Comparison of ENCODE assay signal across 8 cellular contexts in the genomic region with DNA sequence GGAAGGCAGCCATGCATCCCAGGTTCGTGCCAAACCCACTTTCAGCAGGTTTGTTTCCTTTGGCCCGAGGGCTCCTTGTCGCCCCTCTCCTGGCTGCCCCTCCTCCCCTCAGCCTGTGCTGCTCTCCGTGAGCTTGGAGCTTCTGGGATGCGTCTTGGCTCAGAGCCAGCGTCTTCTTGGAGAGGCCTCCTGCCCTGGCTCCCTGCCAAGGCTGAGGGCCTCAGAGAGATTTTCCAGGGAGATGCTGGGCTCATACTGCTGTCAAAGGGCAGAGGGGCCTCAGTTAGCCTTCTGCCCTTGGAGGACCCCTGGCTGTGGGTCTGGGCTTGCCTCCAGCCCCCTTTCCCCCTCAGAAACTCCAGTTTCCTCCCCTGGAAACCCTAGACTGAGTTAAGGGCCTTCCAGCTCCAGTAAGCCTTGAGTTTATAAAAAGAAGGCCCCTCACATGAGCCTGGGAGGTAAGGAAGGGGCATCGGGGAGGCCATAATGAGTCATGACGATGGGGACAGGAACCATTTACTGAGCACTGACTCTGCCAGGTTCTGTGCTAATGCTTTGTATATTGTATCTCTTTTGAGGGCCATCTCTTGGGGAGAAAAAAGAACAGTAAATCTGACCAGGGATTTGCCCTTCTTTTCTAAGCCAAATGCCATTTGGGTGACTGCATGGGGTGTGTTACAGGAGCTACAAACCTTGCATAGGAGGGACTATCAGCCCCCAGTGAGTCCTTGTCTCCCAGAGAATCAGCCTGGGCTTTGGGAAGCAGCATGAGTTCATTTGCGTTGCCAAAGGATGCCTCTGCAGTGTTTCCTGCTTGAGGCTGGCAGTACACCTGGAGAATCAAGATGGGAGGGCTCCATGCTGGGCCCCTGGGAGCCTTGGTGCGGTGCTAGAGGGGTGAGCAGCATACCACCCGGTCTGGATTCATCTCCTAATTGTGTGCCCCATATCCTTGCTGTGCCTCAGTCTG. TPM values are rescaled to one million over a fixed set of nuclear protein-coding genes. Genes with fewer than 3 reads are reported as not detected.
DNase-seq lines count a peak whose midpoint lies in the region; ATAC-seq lines count a peak whose summit lies in the region.

No MANE protein-coding gene starts in this region.

- peak in 11 of 14 donors; percentile 5 to 83 (median 53) for DNase-seq in C1 segment of cervical spinal cord (lab: John Stamatoyannopoulos, UW)
- DNase-seq in NCI-H1417 treated with DMSO at 0.1 percent for 48 hours (lab: John Stamatoyannopoulos, UW) = peak; percentile 75
- DNase-seq in SHP77 treated with DMSO at 0.1 percent for 48 hours (lab: John Stamatoyannopoulos, UW) = peak; percentile 72
- DNase-seq in left ventricle myocardium superior = peak; percentile 67
- no peak for DNase-seq in SW 1271 (lab: John Stamatoyannopoulos, UW)

- ATAC-seq in left ventricle myocardium superior (no peak), GM19463 (IDR thresholded peaks at IDR 0.05; ENCODE audit: unreplicated experiment) (no peak), HG03442 (IDR thresholded peaks at IDR 0.05; ENCODE audit: unreplicated experiment) (no peak), GM19455 (IDR thresholded peaks at IDR 0.05; ENCODE audit: unreplicated experiment) (no peak)

- intact Hi-C loops in left ventricle myocardium superior (cut with micrococcal nuclease) = no loop called here

RNA-seq across cellular contexts. Expression of a gene that starts 49.3 kb away (rescaled TPM):
- 39.5 TPM for total RNA-seq in left ventricle myocardium superior

Comparison
In these comparisons a context has a peak if more than half of its experiments do, and no peak if none do; other contexts are left out.
1. DNase-seq: peak in C1 segment of cervical spinal cord (11 of 14), NCI-H1417 treated with DMSO at 0.1 percent for 48 hours (single experiment), SHP77 treated with DMSO at 0.1 percent for 48 hours (single experiment) and left ventricle myocardium superior (single experiment); none in SW 1271 (0 of 2).